In genomic region chr16:4206680-4207079, GRCh38 we compare ENCODE assay signal across 13 cellular contexts. TPM values are rescaled to one million over a fixed set of nuclear protein-coding genes. Genes with fewer than 3 reads are reported as not detected.
"Had no signal": no experiment of that assay in that cellular context is flagged by ENCODE, and none has a peak within 500 bp of the region (broad histone marks: within the 10 kb centered on the region; RNA-seq: fewer than 3 reads in every experiment).

No MANE protein-coding gene starts in this region.

- H3K36me3 ChIP-seq: thyroid gland had no signal

- H3K27ac ChIP-seq: dorsolateral prefrontal cortex, SK-N-MC had no signal

- H3K9me3 ChIP-seq: thyroid gland had no signal

- H3K27me3 ChIP-seq: dorsolateral prefrontal cortex, thyroid gland had no signal

- ATAC-seq: activated CD4-positive, CD25-positive, alpha-beta regulatory T cell treated with anti-CD3 and anti-CD28 coated beads, Interleukin-2, amount 50 U/mL, for 24 hours had no signal

- H3K4me3 ChIP-seq: dorsolateral prefrontal cortex, SK-N-MC, thyroid gland had no signal

- DNase-seq: activated effector memory CD4-positive, alpha-beta T cell treated with Interleukin-2 at 50 U/mL for 16 hours; dorsolateral prefrontal cortex; hypothalamus; kidney; stimulated activated CD4-positive, alpha-beta T cell treated with anti-CD3 and anti-CD28 coated beads, Interleukin-12 subunit alpha, Interleukin-12 subunit beta, amount 100 ng/mL, for 4 hours; stimulated activated CD4-positive, alpha-beta T cell treated with anti-CD3 and anti-CD28 coated beads, Interleukin-2, amount 100 ng/mL, for 24 hours; T-helper 9 cell had no signal

RNA-seq across cellular contexts. Expression of gene SRL, which starts 35.2 kb away (rescaled TPM):
- total RNA-seq: astrocyte, osteocyte had no signal
- polyA plus RNA-seq: neural cell had no signal
